ENCODE assay signal across 20 cellular contexts in the genomic region with DNA sequence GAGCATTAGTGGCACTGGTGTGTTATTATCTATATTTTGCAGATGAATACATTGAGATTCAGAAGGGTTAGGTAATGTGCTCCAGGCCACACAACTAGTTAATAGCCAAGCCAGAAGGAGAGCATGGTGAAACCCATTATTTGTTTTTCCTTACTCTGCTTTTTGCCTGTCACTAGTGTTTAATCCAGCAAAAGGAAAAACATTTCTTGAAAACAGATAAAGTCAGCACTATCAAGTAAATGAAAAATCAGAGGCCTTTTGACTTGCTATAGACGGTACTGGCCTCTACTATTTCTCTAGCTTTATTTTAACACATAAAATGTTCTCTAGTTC. TPM values are rescaled to one million over a fixed set of nuclear protein-coding genes. Genes with fewer than 3 reads are reported as not detected.
DNase-seq lines count a peak whose midpoint lies in the region; ATAC-seq, FAIRE-seq and TF ChIP-seq lines count a peak whose summit lies in the region.
"Had no signal": no experiment of that assay in that cellular context is flagged by ENCODE, and none has a peak within 500 bp of the region (broad histone marks: within the 10 kb centered on the region; RNA-seq: fewer than 3 reads in every experiment).

No MANE protein-coding gene starts in this region.

- H3K9me3 Mint-ChIP-seq in CD4-positive, CD25-positive, alpha-beta regulatory T cell = no peaks in the 10 kb centered on the region
- H3K9me3 Mint-ChIP-seq in CD8-positive, alpha-beta memory T cell = no peaks in the 10 kb centered on the region
- peaks cover 0 to 6% (median 0%) of the 10 kb centered on the region in 5 experiments for H3K9me3 Mint-ChIP-seq in brain
- no peaks in the 10 kb centered on the region for H3K9me3 Mint-ChIP-seq in memory B cell
- H3K9me3 Mint-ChIP-seq: activated B cell treated with CpG ODN at 0.5 μM for 24 hours; HFFc6; T-helper 1 cell treated with Interleukin-12 subunit alpha and Interleukin-12 subunit beta and Interleukin-4 antibody, amounts not matched to agents 30 μg/mL and 1 μg/mL, for 36 hours had no signal

- TF ChIP-seq CTCF in brain (conservative IDR thresholded peaks at IDR 0.05) = no peak
- TF ChIP-seq CTCF in D721Med (IDR thresholded peaks at IDR 0.05; ENCODE audit: insufficient read depth, missing control alignments) = no peak
- no peak for TF ChIP-seq CTCF in GM10266 (IDR thresholded peaks at IDR 0.05; ENCODE audit: control insufficient read depth, insufficient read depth, low read depth, missing control alignments)

- peaks cover 18% of the 10 kb centered on the region for H3K4me1 ChIP-seq in CD4-positive, CD25-positive, alpha-beta regulatory T cell (ENCODE audit: control insufficient read depth, insufficient read depth, low read length, poor library complexity, severe bottlenecking)
- peaks cover 45% of the 10 kb centered on the region for H3K4me1 ChIP-seq in CD8-positive, alpha-beta memory T cell (ENCODE audit: insufficient read depth, low read length)

- POLR2A ChIA-PET in CD8-positive, alpha-beta memory T cell (lab: Charles Lee) = interaction anchor here (0.6 to 0.7 kb wide), 2 partner anchors 71 to 214 kb away, joined by 3 to 6 read pairs; no protein-coding TSS in a partner anchor

- no peak overlapping the region for H3K27ac ChIP-seq in CD4-positive, CD25-positive, alpha-beta regulatory T cell (ENCODE audit: insufficient read depth, low read length, poor library complexity, severe bottlenecking)
- H3K27ac ChIP-seq in CD8-positive, alpha-beta memory T cell (ENCODE audit: low read depth, low read length) = no peak overlapping the region
- H3K27ac ChIP-seq: lower lobe of right lung, suprapubic skin had no signal

- FAIRE-seq in D721Med (lab: Jason Lieb, UNC) = no peak
- FAIRE-seq: pancreas, small intestine had no signal

- no peaks in the 10 kb centered on the region for H3K36me3 ChIP-seq in CD4-positive, CD25-positive, alpha-beta regulatory T cell (ENCODE audit: control insufficient read depth, insufficient read depth, low read length)
- no peaks in the 10 kb centered on the region for H3K36me3 ChIP-seq in CD8-positive, alpha-beta memory T cell (ENCODE audit: insufficient read depth, low read length)
- H3K36me3 ChIP-seq: lower lobe of right lung, pancreas, suprapubic skin had no signal

- no peaks in the 10 kb centered on the region for H3K9me3 ChIP-seq in CD4-positive, CD25-positive, alpha-beta regulatory T cell (ENCODE audit: control insufficient read depth in 2 of 2, low read length in 2 of 2)
- no peaks in the 10 kb centered on the region for H3K9me3 ChIP-seq in CD8-positive, alpha-beta memory T cell (ENCODE audit: low read length)
- H3K9me3 ChIP-seq: lower lobe of right lung, pancreas, suprapubic skin had no signal

- H3K27me3 Mint-ChIP-seq in CD4-positive, CD25-positive, alpha-beta regulatory T cell = no peaks in the 10 kb centered on the region
- no peaks in the 10 kb centered on the region for H3K27me3 Mint-ChIP-seq in CD8-positive, alpha-beta memory T cell
- H3K27me3 Mint-ChIP-seq in brain (peaks cover 8% of the 10 kb centered on the region), memory B cell (no peaks in the 10 kb centered on the region)
- H3K27me3 Mint-ChIP-seq: activated B cell treated with CpG ODN at 0.5 μM for 24 hours had no signal

- CTCF ChIA-PET in CD8-positive, alpha-beta memory T cell (lab: Charles Lee) = interaction anchor here (1.5 to 11.7 kb wide), 2 partner anchors 44 to 97 kb away, joined by 5 to 269 read pairs; no protein-coding TSS in a partner anchor

- H3K36me3 Mint-ChIP-seq in CD4-positive, CD25-positive, alpha-beta regulatory T cell = peaks cover 6% of the 10 kb centered on the region
- H3K36me3 Mint-ChIP-seq in CD8-positive, alpha-beta memory T cell = peaks cover 4 to 52% (median 8%) of the 10 kb centered on the region in 3 donors
- peaks cover 40% of the 10 kb centered on the region for H3K36me3 Mint-ChIP-seq in brain
- H3K36me3 Mint-ChIP-seq in memory B cell = no peaks in the 10 kb centered on the region

- ATAC-seq in CD4-positive, CD25-positive, alpha-beta regulatory T cell (ENCODE audit: low read depth in 2 of 2) = no peak
- ATAC-seq in memory B cell (ENCODE audit: low read depth) = no peak
- ATAC-seq: lower lobe of right lung had no signal

- H3K27me3 ChIP-seq in CD4-positive, CD25-positive, alpha-beta regulatory T cell (ENCODE audit: control insufficient read depth, insufficient read depth, low read length) = no peaks in the 10 kb centered on the region
- H3K27me3 ChIP-seq in CD8-positive, alpha-beta memory T cell (ENCODE audit: insufficient read depth, low read length, poor library complexity, severe bottlenecking) = no peaks in the 10 kb centered on the region
- H3K27me3 ChIP-seq: pancreas, suprapubic skin had no signal

- DNase-seq in CD4-positive, CD25-positive, alpha-beta regulatory T cell = no peak
- no peak for DNase-seq in CD8-positive, alpha-beta memory T cell
- DNase-seq in memory B cell (ENCODE audit: low spot score in 2 of 2) (no peak), D721Med (ENCODE audit: insufficient read length, low spot score) (no peak), DMS53 treated with DMSO at 0.1 percent for 48 hours (lab: John Stamatoyannopoulos, UW; ENCODE audit: unreplicated experiment) (no peak), GM10266 (ENCODE audit: extremely low spot score) (no peak)
- DNase-seq: activated B cell treated with CpG ODN at 0.5 μM for 24 hours; DMS 273 treated with DMSO at 0.1 percent for 48 hours; HFFc6; Karpas-422; lower lobe of right lung; NCI-H1105 treated with DMSO at 0.1 percent for 48 hours; NCI-H524 treated with DMSO at 0.1 percent for 48 hours; SHP77 treated with DMSO at 0.1 percent for 48 hours; small intestine; stimulated activated CD4-positive, alpha-beta T cell treated with anti-CD3 and anti-CD28 coated beads, Interleukin-4, amount 100 ng/mL, for 24 hours had no signal

- H3K4me1 Mint-ChIP-seq in CD4-positive, CD25-positive, alpha-beta regulatory T cell = peaks cover 0 to 52% (median 28%) of the 10 kb centered on the region in 4 donors
- peaks cover 50 to 69% (median 53%) of the 10 kb centered on the region in 3 donors for H3K4me1 Mint-ChIP-seq in CD8-positive, alpha-beta memory T cell
- peaks cover 34% of the 10 kb centered on the region for H3K4me1 Mint-ChIP-seq in brain
- H3K4me1 Mint-ChIP-seq in memory B cell = peaks cover 12% of the 10 kb centered on the region

- no peak overlapping the region for H3K4me3 ChIP-seq in CD4-positive, CD25-positive, alpha-beta regulatory T cell (ENCODE audit: low read depth, low read length)
- no peak overlapping the region for H3K4me3 ChIP-seq in CD8-positive, alpha-beta memory T cell (ENCODE audit: low read length)
- H3K4me3 ChIP-seq: lower lobe of right lung, pancreas, suprapubic skin had no signal

- peak overlapping the region; percentile 82 to 89 (median 83) for H3K27ac Mint-ChIP-seq in CD4-positive, CD25-positive, alpha-beta regulatory T cell
- peak overlapping the region; percentile 39 to 96 (median 84) for H3K27ac Mint-ChIP-seq in CD8-positive, alpha-beta memory T cell
- H3K27ac Mint-ChIP-seq in brain (peak overlapping the region in 4 of 5 experiments; percentile 23 to 85 (median 27)), memory B cell (peak overlapping the region; percentile 39)
- H3K27ac Mint-ChIP-seq: activated B cell treated with CpG ODN at 0.5 μM for 24 hours; HFFc6; T-helper 1 cell treated with Interleukin-12 subunit alpha and Interleukin-12 subunit beta and Interleukin-4 antibody, amounts not matched to agents 30 μg/mL and 1 μg/mL, for 36 hours had no signal

- peak overlapping the region; percentile 21 to 68 (median 35) for H3K4me3 Mint-ChIP-seq in CD4-positive, CD25-positive, alpha-beta regulatory T cell
- peak overlapping the region in 6 of 7 donors; percentile 27 to 79 (median 49) for H3K4me3 Mint-ChIP-seq in CD8-positive, alpha-beta memory T cell
- H3K4me3 Mint-ChIP-seq in brain = peak overlapping the region; percentile 9 to 70 (median 48)
- no peak overlapping the region for H3K4me3 Mint-ChIP-seq in memory B cell
- H3K4me3 Mint-ChIP-seq: activated B cell treated with CpG ODN at 0.5 μM for 24 hours; HFFc6; T-helper 1 cell treated with Interleukin-12 subunit alpha and Interleukin-12 subunit beta and Interleukin-4 antibody, amounts not matched to agents 30 μg/mL and 1 μg/mL, for 36 hours had no signal

RNA-seq across cellular contexts. Expression of a gene that starts 4.8 kb away (rescaled TPM):
- 47.9 TPM for total RNA-seq in CD4-positive, CD25-positive, alpha-beta regulatory T cell
- polyA plus RNA-seq in CD4-positive, CD25-positive, alpha-beta regulatory T cell = 10 to 100 TPM; 27.3 to 39.5 (median 39.0) TPM
- 10 to 100 TPM; 43.1 to 45.1 TPM for total RNA-seq in CD8-positive, alpha-beta memory T cell
- 163 TPM for polyA plus RNA-seq in CD8-positive, alpha-beta memory T cell
- polyA plus RNA-seq in brain (ENCODE audit: insufficient read depth, low read depth, low replicate concordance) = 34.7 TPM

RNA-seq across cellular contexts. Expression of a gene that starts 15.5 kb away (rescaled TPM):
- total RNA-seq in CD4-positive, CD25-positive, alpha-beta regulatory T cell = 44.2 TPM
- polyA plus RNA-seq in CD4-positive, CD25-positive, alpha-beta regulatory T cell = 10 to 100 TPM; 31.7 to 42.7 (median 37.0) TPM
- total RNA-seq in CD8-positive, alpha-beta memory T cell = 10 to 100 TPM; 91.1 to 94.2 TPM
- 40.2 TPM for polyA plus RNA-seq in CD8-positive, alpha-beta memory T cell
- polyA plus RNA-seq in brain (ENCODE audit: insufficient read depth, low read depth, low replicate concordance) = 26.2 TPM

Comparison
In these comparisons a context has a peak if more than half of its experiments do, and no peak if none do; other contexts are left out.
1. H3K27ac Mint-ChIP-seq: peak in every context shown above with its lines; median percentile 84 in CD8-positive, alpha-beta memory T cell; 83 in CD4-positive, CD25-positive, alpha-beta regulatory T cell; 39 in memory B cell; 27 in brain.